Comparison of ENCODE assay signal across 1 cellular context in genomic region chr16:67841816-67842508, GRCh38.
A peak's percentile ranks its signal among the peaks of the same experiment; 100 is the strongest.
TF ChIP-seq lines count a peak whose summit lies in the region.

Gene THAP11, plus strand, starts transcription at chr16:67842320. Its CDS starts 235 bp downstream, at chr16:67842555.

TF ChIP-seq in K562, 482 proteins besides CTCF, POLR2A, EP300 and RAD21 (continued from another document and continues in another):
- TF ChIP-seq ATF1 (CRISPR knock-in tag; IDR thresholded peaks at IDR 0.05) = no peak
- TF ChIP-seq ATF1 (tag; IDR thresholded peaks at IDR 0.05) = peak; percentile 91
- peak; percentile 66 for TF ChIP-seq VEZF1 (CRISPR knock-in tag; IDR thresholded peaks at IDR 0.05)
- TF ChIP-seq CBX8 (IDR thresholded peaks at IDR 0.05; ENCODE audit: borderline replicate concordance, extremely low read depth, low read depth, low read length, poor library complexity, severe bottlenecking) = no peak
- TF ChIP-seq TOE1 (IDR thresholded peaks at IDR 0.05; ENCODE audit: borderline replicate concordance) = peak; percentile 44; the same call in 1 of the 2 replicates
- TF ChIP-seq TOE1 (CRISPR knock-in tag; IDR thresholded peaks at IDR 0.05; ENCODE audit: borderline replicate concordance, low read depth) = no peak
- no peak for TF ChIP-seq C11orf30 (IDR thresholded peaks at IDR 0.05; ENCODE audit: low read depth)
- peak; percentile 84 for TF ChIP-seq TAF1 (IDR thresholded peaks at IDR 0.05; ENCODE audit: control insufficient read depth, extremely low read depth, insufficient read depth, low read length, severe bottlenecking)
- peak; percentile 21 for TF ChIP-seq CREB1 (IDR thresholded peaks at IDR 0.05)
- TF ChIP-seq CREB1 (CRISPR knock-in tag; IDR thresholded peaks at IDR 0.05) = peak; percentile 78; the same call in 1 of the 2 replicates
- no peak for TF ChIP-seq ZNF584 (CRISPR knock-in tag; IDR thresholded peaks at IDR 0.05; ENCODE audit: low read depth)
- TF ChIP-seq ZNF431 (CRISPR knock-in tag; IDR thresholded peaks at IDR 0.05) = no peak
- no peak for TF ChIP-seq ZNF655 (CRISPR knock-in tag; IDR thresholded peaks at IDR 0.05)
- TF ChIP-seq ZNF518B (CRISPR knock-in tag; IDR thresholded peaks at IDR 0.05) = no peak
- no peak for TF ChIP-seq IFI16 (CRISPR knock-in tag; IDR thresholded peaks at IDR 0.05)
- no peak for TF ChIP-seq BHLHE40 (IDR thresholded peaks at IDR 0.05; ENCODE audit: low read length)
- no peak for TF ChIP-seq BRD9 (IDR thresholded peaks at IDR 0.05; ENCODE audit: low read depth, partially characterized antibody)
- no peak for TF ChIP-seq EGR1 (conservative IDR thresholded peaks at IDR 0.05)
- TF ChIP-seq TRIM28 (IDR thresholded peaks at IDR 0.05) = no peak; the same call in 1 of the 2 replicates
- no peak for TF ChIP-seq MAFK (IDR thresholded peaks at IDR 0.05; ENCODE audit: low read length)
- peak; percentile 66 for TF ChIP-seq POLR2AphosphoS5 (IDR thresholded peaks at IDR 0.05; ENCODE audit: control insufficient read depth, insufficient read depth, low read depth, low read length)
- TF ChIP-seq BCLAF1 (IDR thresholded peaks at IDR 0.05; ENCODE audit: borderline replicate concordance in 1 of 2, control insufficient read depth in 1 of 2, low read depth in 2 of 2, low read length in 1 of 2) = no peak
- no peak; the same call in 1 of the 2 replicates for TF ChIP-seq SMC3 (conservative IDR thresholded peaks at IDR 0.05; ENCODE audit: insufficient read depth, low read depth, low read length)
- peak; percentile 79 for TF ChIP-seq POLR2B (IDR thresholded peaks at IDR 0.05; ENCODE audit: low read depth, partially characterized antibody)
- TF ChIP-seq ZBTB9 (CRISPR knock-in tag; IDR thresholded peaks at IDR 0.05) = peak; percentile 17; the same call in 1 of the 2 replicates
- TF ChIP-seq SMARCA4 (IDR thresholded peaks at IDR 0.05) = no peak
- TF ChIP-seq XRCC5 (IDR thresholded peaks at IDR 0.05; ENCODE audit: low read depth, low read length) = peak; percentile 59; the same call in 1 of the 2 replicates
- peak; percentile 73; the same call in 1 of the 2 replicates for TF ChIP-seq ZBTB7A (IDR thresholded peaks at IDR 0.05; ENCODE audit: borderline replicate concordance, control insufficient read depth, low read depth, low read length)
- TF ChIP-seq ARHGAP35 (IDR thresholded peaks at IDR 0.05; ENCODE audit: partially characterized antibody) = no peak
- no peak for TF ChIP-seq FOXM1 (IDR thresholded peaks at IDR 0.05; ENCODE audit: low read depth)
- TF ChIP-seq FOXM1 (CRISPR knock-in tag; IDR thresholded peaks at IDR 0.05; ENCODE audit: low read depth) = no peak; the same call in 1 of the 2 replicates
- peak in 1 of 3 experiments; percentile 83; a peak in 2 of 6 replicates for TF ChIP-seq ZBTB11 (CRISPR knock-in tag; IDR thresholded peaks at IDR 0.05)
- peak; percentile 19; the same call in 1 of the 2 replicates for TF ChIP-seq SPI1 (IDR thresholded peaks at IDR 0.05; ENCODE audit: borderline replicate concordance, low read depth, low read length)
- TF ChIP-seq ZBTB17 (CRISPR knock-in tag; IDR thresholded peaks at IDR 0.05) = no peak
- no peak for TF ChIP-seq MIER1 (IDR thresholded peaks at IDR 0.05; ENCODE audit: low read depth)
- TF ChIP-seq CAMTA2 (CRISPR knock-in tag; conservative IDR thresholded peaks at IDR 0.05) = no peak
- no peak for TF ChIP-seq TAL1 (IDR thresholded peaks at IDR 0.05)
- no peak for TF ChIP-seq SRSF1 (IDR thresholded peaks at IDR 0.05; ENCODE audit: low read depth, low read length)
- TF ChIP-seq ZNF277 (CRISPR knock-in tag; IDR thresholded peaks at IDR 0.05; ENCODE audit: borderline replicate concordance) = no peak
- no peak for TF ChIP-seq AFF4 (CRISPR knock-in tag; IDR thresholded peaks at IDR 0.05)
- no peak for TF ChIP-seq LARP7 (IDR thresholded peaks at IDR 0.05)
- TF ChIP-seq BRD4 (IDR thresholded peaks at IDR 0.05) = no peak
- TF ChIP-seq NEUROD1 (IDR thresholded peaks at IDR 0.05; ENCODE audit: borderline replicate concordance, low read depth, low read length, partially characterized antibody) = peak; percentile 60
- no peak for TF ChIP-seq BRF1 (IDR thresholded peaks at IDR 0.05; ENCODE audit: borderline replicate concordance, extremely low read depth, insufficient read length)
- TF ChIP-seq FOXA1 (IDR thresholded peaks at IDR 0.05; ENCODE audit: borderline replicate concordance) = no peak
- no peak for TF ChIP-seq ZNF212 (CRISPR knock-in tag; IDR thresholded peaks at IDR 0.05)
- TF ChIP-seq PHTF2 (CRISPR knock-in tag; IDR thresholded peaks at IDR 0.05) = no peak
- TF ChIP-seq ZNF780A (CRISPR knock-in tag; IDR thresholded peaks at IDR 0.05) = no peak
